15 cellular contexts compared by ENCODE assay signal in genomic region chr11:75150879-75151278, GRCh38. TPM values are rescaled to one million over a fixed set of nuclear protein-coding genes. Genes with fewer than 3 reads are reported as not detected.
DNase-seq lines count a peak whose midpoint lies in the region; ATAC-seq, FAIRE-seq and TF ChIP-seq lines count a peak whose summit lies in the region.
"Had no signal": no experiment of that assay in that cellular context is flagged by ENCODE, and none has a peak within 500 bp of the region (broad histone marks: within the 10 kb centered on the region; RNA-seq: fewer than 3 reads in every experiment).

A gene with protein sequence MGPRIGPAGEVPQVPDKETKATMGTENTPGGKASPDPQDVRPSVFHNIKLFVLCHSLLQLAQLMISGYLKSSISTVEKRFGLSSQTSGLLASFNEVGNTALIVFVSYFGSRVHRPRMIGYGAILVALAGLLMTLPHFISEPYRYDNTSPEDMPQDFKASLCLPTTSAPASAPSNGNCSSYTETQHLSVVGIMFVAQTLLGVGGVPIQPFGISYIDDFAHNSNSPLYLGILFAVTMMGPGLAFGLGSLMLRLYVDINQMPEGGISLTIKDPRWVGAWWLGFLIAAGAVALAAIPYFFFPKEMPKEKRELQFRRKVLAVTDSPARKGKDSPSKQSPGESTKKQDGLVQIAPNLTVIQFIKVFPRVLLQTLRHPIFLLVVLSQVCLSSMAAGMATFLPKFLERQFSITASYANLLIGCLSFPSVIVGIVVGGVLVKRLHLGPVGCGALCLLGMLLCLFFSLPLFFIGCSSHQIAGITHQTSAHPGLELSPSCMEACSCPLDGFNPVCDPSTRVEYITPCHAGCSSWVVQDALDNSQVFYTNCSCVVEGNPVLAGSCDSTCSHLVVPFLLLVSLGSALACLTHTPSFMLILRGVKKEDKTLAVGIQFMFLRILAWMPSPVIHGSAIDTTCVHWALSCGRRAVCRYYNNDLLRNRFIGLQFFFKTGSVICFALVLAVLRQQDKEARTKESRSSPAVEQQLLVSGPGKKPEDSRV (plus strand): TSS chr11:75151107. CDS start chr11:75151382, 275 bp downstream.

- H3K4me1 ChIP-seq in psoas muscle (no peaks in the 10 kb centered on the region), uterus (no peaks in the 10 kb centered on the region)

- no peak within 1 kb of the TSS for H3K27ac ChIP-seq in psoas muscle
- peak within 1 kb of the TSS; percentile 18 to 57 for H3K27ac ChIP-seq in uterus

- no peak for TF ChIP-seq POLR2A in uterus (IDR thresholded peaks at IDR 0.05)

- H3K36me3 Mint-ChIP-seq in T-helper 2 cell treated with Interferon-gamma antibody and Interleukin-4, amounts not matched to agents 5 μg/mL and 100 μg/mL, for 36 hours (ENCODE audit: low read depth): no peaks in the 10 kb centered on the region
- H3K36me3 Mint-ChIP-seq: naive thymus-derived CD4-positive, alpha-beta T cell had no signal

- ATAC-seq in left lobe of liver (peak; percentile 19), psoas muscle (peak in 3 of 4 donors; percentile 29 to 52 (median 38)), HG02938 (IDR thresholded peaks at IDR 0.05; ENCODE audit: unreplicated experiment) (no peak)
- ATAC-seq: effector memory CD8-positive, alpha-beta T cell; naive thymus-derived CD4-positive, alpha-beta T cell; T-helper 17 cell had no signal

- TF ChIP-seq CTCF in psoas muscle (IDR thresholded peaks at IDR 0.05) (no peak), uterus (IDR thresholded peaks at IDR 0.05) (no peak)

- DNase-seq in T-helper 2 cell treated with Interferon-gamma antibody and Interleukin-4, amounts not matched to agents 5 μg/mL and 100 μg/mL, for 36 hours (ENCODE audit: low spot score): no peak
- DNase-seq in T-helper 2 cell: no peak
- no peak for DNase-seq in left lobe of liver (ENCODE audit: low spot score)
- no peak for DNase-seq in psoas muscle
- DNase-seq in uterus: no peak
- DNase-seq in RCC 7860 (ENCODE audit: low spot score): no peak
- no peak for DNase-seq in stimulated activated CD4-positive, alpha-beta T cell treated with anti-CD3 and anti-CD28 coated beads, Interleukin-2, amount 100 ng/mL, for 48 hours
- DNase-seq: effector memory CD8-positive, alpha-beta T cell; naive thymus-derived CD4-positive, alpha-beta T cell; stimulated activated CD4-positive, alpha-beta T cell treated with anti-CD3 and anti-CD28 coated beads, Interleukin-1b, Interleukin-23, amount 100 ng/mL, for 48 hours; stimulated activated naive CD4-positive, alpha-beta T cell; T-helper 17 cell had no signal

- peaks cover 13% of the 10 kb centered on the region for H3K27me3 Mint-ChIP-seq in T-helper 2 cell treated with Interferon-gamma antibody and Interleukin-4, amounts not matched to agents 5 μg/mL and 100 μg/mL, for 36 hours (ENCODE audit: low read depth)

- H3K9me3 Mint-ChIP-seq in T-helper 2 cell treated with Interferon-gamma antibody and Interleukin-4, amounts not matched to agents 5 μg/mL and 100 μg/mL, for 36 hours: no peaks in the 10 kb centered on the region
- H3K9me3 Mint-ChIP-seq: effector memory CD8-positive, alpha-beta T cell; naive thymus-derived CD4-positive, alpha-beta T cell had no signal

- peaks cover 5% of the 10 kb centered on the region for H3K4me1 Mint-ChIP-seq in T-helper 2 cell treated with Interferon-gamma antibody and Interleukin-4, amounts not matched to agents 5 μg/mL and 100 μg/mL, for 36 hours (ENCODE audit: low read depth)

- H3K27me3 ChIP-seq in psoas muscle (ENCODE audit: insufficient read depth in 3 of 3, low read length in 2 of 3) (peaks cover 0 to 2% (median 0%) of the 10 kb centered on the region in 3 donors), uterus (no peaks in the 10 kb centered on the region)

- H3K36me3 ChIP-seq in psoas muscle (ENCODE audit: insufficient read depth in 1 of 2, low read depth in 1 of 2) (no peaks in the 10 kb centered on the region), uterus (no peaks in the 10 kb centered on the region)

- 42 to 50% (median 42%) methylated on average over 4 of the region's 4 CpGs for WGBS in psoas muscle, 3 donors

- H3K4me3 ChIP-seq in psoas muscle (peak within 1 kb of the TSS; percentile 54), uterus (peak within 1 kb of the TSS in 1 of 2 donors; percentile 19)

- H3K9me3 ChIP-seq in psoas muscle: no peaks in the 10 kb centered on the region
- no peaks in the 10 kb centered on the region for H3K9me3 ChIP-seq in uterus

- intact Hi-C loops in psoas muscle (cut with DNase I) (no loop called here), uterus (cut with DNase I; ENCODE audit: low total_unique reads) (no loop called here)

- FAIRE-seq in RCC 7860 (lab: Jason Lieb, UNC): no peak
- FAIRE-seq: A204.1, GM12891 had no signal

- no peak within 1 kb of the TSS for H3K4me3 Mint-ChIP-seq in T-helper 2 cell treated with Interferon-gamma antibody and Interleukin-4, amounts not matched to agents 5 μg/mL and 100 μg/mL, for 36 hours
- H3K4me3 Mint-ChIP-seq: effector memory CD8-positive, alpha-beta T cell; naive thymus-derived CD4-positive, alpha-beta T cell; T-helper 17 cell had no signal

- peak within 1 kb of the TSS; percentile 18 for H3K27ac Mint-ChIP-seq in T-helper 2 cell treated with Interferon-gamma antibody and Interleukin-4, amounts not matched to agents 5 μg/mL and 100 μg/mL, for 36 hours
- H3K27ac Mint-ChIP-seq: effector memory CD8-positive, alpha-beta T cell; T-helper 17 cell had no signal

RNA-seq across cellular contexts. Expression of the gene that starts here (rescaled TPM):
- total RNA-seq in left lobe of liver (327 TPM), psoas muscle (10 to 100 TPM; 10.7 to 17.7 (median 12.3) TPM), uterus (10 to 100 TPM; 11.8 to 58.1 (median 31.8) TPM)
- polyA plus RNA-seq in psoas muscle: 1 to 10 TPM; 1.2 to 5.6 (median 1.7) TPM
- total RNA-seq: T-helper 17 cell had no signal
- polyA plus RNA-seq: naive thymus-derived CD4-positive, alpha-beta T cell had no signal
